In genomic region chr6:36847152-36847551, GRCh38 we compare ENCODE assay signal across 24 cellular contexts. TPM values are rescaled to one million over a fixed set of nuclear protein-coding genes. Genes with fewer than 3 reads are reported as not detected.
DNase-seq lines count a peak whose midpoint lies in the region; ATAC-seq, FAIRE-seq and TF ChIP-seq lines count a peak whose summit lies in the region.
"Had no signal": no experiment of that assay in that cellular context is flagged by ENCODE, and none has a peak within 500 bp of the region (broad histone marks: within the 10 kb centered on the region; RNA-seq: fewer than 3 reads in every experiment).

No MANE protein-coding gene starts in this region.

- 95 to 97% methylated on average over 4 of the region's 4 CpGs for WGBS in heart right ventricle, 2 donors
- WGBS in H1 (ENCODE audit: extremely low coverage in 1 of 2, insufficient coverage in 1 of 2, insufficient read length in 1 of 2, insufficient replicate concordance in 2 of 2, low coverage in 1 of 2, low lambda C conversion rate in 2 of 2, missing lambda C conversion rate in 1 of 2), 2 experiments: 82% methylated on average over 4 of the region's 4 CpGs; no CpG with 5 or more reads in 1 of the 2 experiments
- 98% methylated on average over 4 of the region's 4 CpGs for WGBS in prostate gland

- H3K56ac ChIP-seq in H1 (replicated peaks; ENCODE audit: insufficient read length, low read depth, low read length): no peak overlapping the region

- ATAC-seq in heart right ventricle: no peak
- no peak for ATAC-seq in left cardiac atrium

- H2BK120ac ChIP-seq in H1 (replicated peaks; ENCODE audit: low read depth, low read length): no peak overlapping the region

- H3K27ac ChIP-seq in heart right ventricle: peak overlapping the region in 8 of 10 donors; percentile 21 to 86 (median 82)
- no peak overlapping the region for H3K27ac ChIP-seq in H1 (ENCODE audit: low read depth, low read length)
- no peak overlapping the region for H3K27ac ChIP-seq in prostate gland
- H3K27ac ChIP-seq: GM23248, HL-60 had no signal

- no peak overlapping the region for H2AFZ ChIP-seq in H1 (ENCODE audit: low read length)
- H2AFZ ChIP-seq: GM23248 had no signal

- H2BK20ac ChIP-seq in H1 (ENCODE audit: low read length): no peak overlapping the region

- H2BK15ac ChIP-seq in H1 (ENCODE audit: low read length): no peak overlapping the region

- no peak overlapping the region for H3K4me2 ChIP-seq in H1 (ENCODE audit: insufficient read depth in 1 of 2, low read depth in 2 of 2, low read length in 2 of 2)

- H3K27me3 ChIP-seq in heart right ventricle (no peaks in the 10 kb centered on the region), H1 (replicated peaks in 1 of 4; ENCODE audit: control insufficient read depth in 3 of 4, extremely low read depth in 1 of 4, insufficient read depth in 3 of 4, low read length in 3 of 4) (peaks cover 0 to 9% (median 0%) of the 10 kb centered on the region in 4 experiments; a peak in 3 of 7 replicates), prostate gland (replicated peaks; ENCODE audit: insufficient read depth) (no peaks in the 10 kb centered on the region)
- H3K27me3 ChIP-seq: BE2C had no signal

- peaks cover 0 to 74% (median 43%) of the 10 kb centered on the region in 9 donors for H3K4me1 ChIP-seq in heart right ventricle
- H3K4me1 ChIP-seq in H1 (replicated peaks in 1 of 4; ENCODE audit: control insufficient read depth in 3 of 4, insufficient read depth in 4 of 4, low read length in 3 of 4): peaks cover 7 to 17% (median 9%) of the 10 kb centered on the region in 4 experiments
- no peaks in the 10 kb centered on the region for H3K4me1 ChIP-seq in prostate gland (replicated peaks)

- H4K5ac ChIP-seq in H1 (ENCODE audit: insufficient read length, low read depth, low read length): no peak overlapping the region

- POLR2A ChIA-PET in H1 (lab: Charles Lee; ENCODE audit: partially characterized antibody): interaction anchor here (0.9 kb wide), 1 partner anchor 27 kb away, joined by 3 read pairs; the partner anchor contains the start of gene PPIL1

- intact Hi-C loops in heart right ventricle (cut with DNase I) (no loop called here), left cardiac atrium (cut with DNase I) (no loop called here), prostate gland (cut with DNase I) (loop anchor here (10.0 kb wide), 1 partner anchor 232 kb away; no protein-coding TSS in a partner anchor)

- no peak overlapping the region for H3K4ac ChIP-seq in H1 (replicated peaks; ENCODE audit: insufficient read length, low read depth, low read length)

- H3K79me2 ChIP-seq in H1 (ENCODE audit: control insufficient read depth in 1 of 2, insufficient read depth in 2 of 2, low read length in 2 of 2): no peaks in the 10 kb centered on the region

- TF ChIP-seq CTCF in heart right ventricle (IDR thresholded peaks at IDR 0.05) (no peak), D721Med (IDR thresholded peaks at IDR 0.05; ENCODE audit: insufficient read depth, missing control alignments) (no peak), H1 (IDR thresholded peaks at IDR 0.05; ENCODE audit: control extremely low read depth in 1 of 3, insufficient read depth in 1 of 3, low read depth in 1 of 3, low read length in 3 of 3) (no peak), mesothelial cell of epicardium (IDR thresholded peaks at IDR 0.05; ENCODE audit: unreplicated experiment) (no peak), prostate gland (IDR thresholded peaks at IDR 0.05) (no peak)

- H2BK5ac ChIP-seq in H1 (ENCODE audit: low read depth, low read length): no peak overlapping the region

- peaks cover 0 to 2% of the 10 kb centered on the region in 2 experiments for H4K20me1 ChIP-seq in H1 (replicated peaks in 1 of 2; ENCODE audit: control insufficient read depth in 1 of 2, insufficient read depth in 2 of 2, low read length in 2 of 2)

- CTCF ChIA-PET in H1 (lab: Charles Lee; ENCODE audit: partially characterized antibody): interaction anchor here (0.5 to 13.7 kb wide), 11 partner anchors 15 to 137 kb away, joined by 3 to 293 read pairs (median 80); partner anchors contain the start of genes C6orf89 and PPIL1

- no peak overlapping the region for H3K27ac Mint-ChIP-seq in mesothelial cell of epicardium
- H3K27ac Mint-ChIP-seq: CD8-positive, alpha-beta memory T cell had no signal

- 0 out of 2 replicates have a peak overlapping the region, but pooled peaks have one; percentile 33 for H2BK12ac ChIP-seq in H1 (ENCODE audit: low read depth, low read length)

- H3K36me3 Mint-ChIP-seq in mesothelial cell of epicardium: peaks cover 14% of the 10 kb centered on the region

- no peak for TF ChIP-seq POLR2A in H1 (IDR thresholded peaks at IDR 0.05; ENCODE audit: control extremely low read depth in 1 of 2, low read depth in 2 of 2, low read length in 2 of 2)
- no peak for TF ChIP-seq POLR2A in prostate gland (IDR thresholded peaks at IDR 0.05)

- no peak overlapping the region for H4K91ac ChIP-seq in H1 (replicated peaks; ENCODE audit: insufficient read length, low read length)

- no peak for FAIRE-seq in D721Med (lab: Jason Lieb, UNC)
- no peak for FAIRE-seq in H1 (lab: Jason Lieb, UNC)
- FAIRE-seq: A204.1, GM12892, GM18507, H54 had no signal

- H3K9me3 Mint-ChIP-seq in mesothelial cell of epicardium: peaks cover 4% of the 10 kb centered on the region

- H3K36me3 ChIP-seq in heart right ventricle: no peaks in the 10 kb centered on the region
- no peaks in the 10 kb centered on the region for H3K36me3 ChIP-seq in H1 (ENCODE audit: control insufficient read depth in 2 of 4, insufficient read depth in 4 of 4, low read length in 3 of 4)
- H3K36me3 ChIP-seq in prostate gland: no peaks in the 10 kb centered on the region
- H3K36me3 ChIP-seq: BE2C had no signal

- H4K8ac ChIP-seq in H1 (ENCODE audit: extremely low read depth, insufficient read depth, low read length): no peak overlapping the region

- H3K79me1 ChIP-seq in H1 (ENCODE audit: low read depth, low read length): no peaks in the 10 kb centered on the region

- H3K9me3 ChIP-seq in heart right ventricle: peaks cover 0 to 6% (median 0%) of the 10 kb centered on the region in 11 donors
- no peaks in the 10 kb centered on the region for H3K9me3 ChIP-seq in H1 (ENCODE audit: insufficient read depth in 2 of 2, low read depth in 1 of 2, low read length in 1 of 2)
- no peaks in the 10 kb centered on the region for H3K9me3 ChIP-seq in prostate gland
- H3K9me3 ChIP-seq: BE2C had no signal

- no peak for TF ChIP-seq RAD21 in H1 (IDR thresholded peaks at IDR 0.05 in 1 of 2, conservative IDR thresholded peaks at IDR 0.05 in 1 of 2; ENCODE audit: low read depth in 2 of 2, low read length in 2 of 2)

- peaks cover 5% of the 10 kb centered on the region for H3K23me2 ChIP-seq in H1 (ENCODE audit: low read depth, low read length)

- H3K14ac ChIP-seq in H1 (ENCODE audit: insufficient read length): no peak overlapping the region

- DNase-seq in heart right ventricle (no peak), left cardiac atrium (no peak), D721Med (ENCODE audit: insufficient read length, low spot score) (peak; percentile 51), NCI-H82 (lab: John Stamatoyannopoulos, UW) (peak; percentile 92), H1 (ENCODE audit: low read depth in 1 of 2, low spot score in 2 of 2) (no peak), DMS53 (lab: John Stamatoyannopoulos, UW) (no peak), mesothelial cell of epicardium (ENCODE audit: low spot score in 2 of 2, unreplicated experiment in 2 of 2) (no peak), prostate gland (ENCODE audit: low spot score) (no peak)
- DNase-seq: ACHN; BE2C; C1 segment of cervical spinal cord; CD4-positive, CD25-positive, alpha-beta regulatory T cell; COR-L47; DMS79; GDM1; GM23248; HCEC 1CT; IMR-90 had no signal

- H3K4me3 Mint-ChIP-seq in mesothelial cell of epicardium: no peak overlapping the region
- H3K4me3 Mint-ChIP-seq: CD4-positive, CD25-positive, alpha-beta regulatory T cell; CD8-positive, alpha-beta memory T cell had no signal

- TF ChIP-seq EP300 in H1 (IDR thresholded peaks at IDR 0.05; ENCODE audit: borderline replicate concordance in 1 of 2, low read depth in 2 of 2, low read length in 2 of 2): no peak

- no peak overlapping the region for H3K9ac ChIP-seq in H1 (replicated peaks in 1 of 4; ENCODE audit: extremely low read depth in 1 of 4, low read depth in 3 of 4, low read length in 3 of 4)
- H3K9ac ChIP-seq: GM23248 had no signal

- peaks cover 25% of the 10 kb centered on the region for H3K4me1 Mint-ChIP-seq in mesothelial cell of epicardium
- H3K4me1 Mint-ChIP-seq: CD8-positive, alpha-beta memory T cell had no signal

- H3K18ac ChIP-seq in H1 (ENCODE audit: extremely low read depth, low read length): no peak overlapping the region

- no peak overlapping the region for H3K23ac ChIP-seq in H1 (ENCODE audit: insufficient read length)

- H2AK5ac ChIP-seq in H1 (ENCODE audit: low read depth, low read length): no peak overlapping the region

- peaks cover 31% of the 10 kb centered on the region for H3K27me3 Mint-ChIP-seq in mesothelial cell of epicardium (ENCODE audit: low read depth)

- no peak overlapping the region for H3K4me3 ChIP-seq in heart right ventricle
- H3K4me3 ChIP-seq in H1 (ENCODE audit: extremely low read depth in 1 of 4, insufficient read depth in 2 of 4, low read depth in 3 of 4, low read length in 4 of 4): no peak overlapping the region
- no peak overlapping the region for H3K4me3 ChIP-seq in prostate gland
- H3K4me3 ChIP-seq: GM23248 had no signal

RNA-seq across cellular contexts. Expression of gene CPNE5, which starts 7.9 kb away (rescaled TPM):
- 10 to 100 TPM in 9 of 10 donors, 1 to 10 TPM in 1; 2.8 to 98.2 (median 29.0) TPM for total RNA-seq in heart right ventricle
- polyA plus RNA-seq in heart right ventricle: 10 to 100 TPM in 1 of 2 donors, 1 to 10 TPM in 1; 4.4 to 18.4 TPM
- total RNA-seq in left cardiac atrium: 10 to 100 TPM; 14.7 to 63.5 TPM
- 0.15 and 0.88 TPM in 2 replicates for total RNA-seq in H1 (2021; fragmentation: NEBNext Ultra II Directional; extraction: Animal tissue kit (Norgen Biotek cat#: 25700))
- 1.8 and 2.3 TPM in 2 replicates for polyA plus RNA-seq in H1 (2011; rRNA removed)
- polyA plus RNA-seq in H1 (2011; cell fraction: cytosol; rRNA removed): 0.76 TPM
- polyA plus RNA-seq in H1 (2011; cell fraction: nucleus; rRNA removed): 2.7 TPM
- polyA plus RNA-seq in H1 (2012, experiment 1 of 2): 0.30 to 0.96 TPM (median 0.65 TPM) in 4 replicates
- 0.51 TPM for polyA plus RNA-seq in H1 (2012, experiment 2 of 2)
- polyA plus RNA-seq in H1 (2013, experiment 1 of 2): 0.24 TPM
- 0.28 TPM for polyA plus RNA-seq in H1 (2013, experiment 2 of 2)
- 0.82 and 1.1 TPM in 2 replicates for polyA minus RNA-seq in H1 (2011; rRNA and poly(A)+ RNA removed)
- not detected for polyA minus RNA-seq in H1 (2011; cell fraction: cytosol; rRNA and poly(A)+ RNA removed)
- 1.9 TPM for polyA minus RNA-seq in H1 (2011; cell fraction: nucleus; rRNA and poly(A)+ RNA removed)
- total RNA-seq in mesothelial cell of epicardium: 0.51 to 1.7 TPM (median 1.2 TPM) in 3 replicates
- 10 to 100 TPM in 1 of 2 donors, 1 to 10 TPM in 1; 3.9 to 64.5 TPM for total RNA-seq in prostate gland
- total RNA-seq: GM23248, IMR-90 had no signal

RNA-seq across cellular contexts. Expression of gene PPIL1, which starts 27.5 kb away (rescaled TPM):
- total RNA-seq in heart right ventricle: 100 to 1,000 TPM in 2 of 10 donors, 10 to 100 TPM in 8; 34.5 to 106 (median 49.2) TPM
- polyA plus RNA-seq in heart right ventricle: 10 to 100 TPM; 21.1 to 50.3 TPM
- total RNA-seq in left cardiac atrium: 10 to 100 TPM; 52.4 to 56.3 TPM
- 85.8 and 86.5 TPM in 2 replicates for total RNA-seq in H1 (2021; fragmentation: NEBNext Ultra II Directional; extraction: Animal tissue kit (Norgen Biotek cat#: 25700))
- 52.7 and 83.7 TPM in 2 replicates for polyA plus RNA-seq in H1 (2011; rRNA removed)
- 63.0 TPM for polyA plus RNA-seq in H1 (2011; cell fraction: cytosol; rRNA removed)
- 27.8 TPM for polyA plus RNA-seq in H1 (2011; cell fraction: nucleus; rRNA removed)
- polyA plus RNA-seq in H1 (2012, experiment 1 of 2): 54.8 to 70.5 TPM (median 64.5 TPM) in 4 replicates
- 18.4 TPM for polyA plus RNA-seq in H1 (2012, experiment 2 of 2)
- 70.1 TPM for polyA plus RNA-seq in H1 (2013, experiment 1 of 2)
- polyA plus RNA-seq in H1 (2013, experiment 2 of 2): 75.7 TPM
- polyA minus RNA-seq in H1 (2011; rRNA and poly(A)+ RNA removed): 78.4 and 100 TPM in 2 replicates
- 32.0 TPM for polyA minus RNA-seq in H1 (2011; cell fraction: cytosol; rRNA and poly(A)+ RNA removed)
- 25.7 TPM for polyA minus RNA-seq in H1 (2011; cell fraction: nucleus; rRNA and poly(A)+ RNA removed)
- 32.7 to 34.3 TPM (median 34.2 TPM) in 3 replicates for total RNA-seq in mesothelial cell of epicardium
- 10 to 100 TPM; 18.7 to 35.9 TPM for total RNA-seq in prostate gland

RNA-seq across cellular contexts. Expression of gene C6orf89, which starts 38.6 kb away (rescaled TPM):
- total RNA-seq in heart right ventricle: 100 to 1,000 TPM in 1 of 10 donors, 10 to 100 TPM in 9; 64.6 to 104 (median 74.7) TPM
- polyA plus RNA-seq in heart right ventricle: 10 to 100 TPM; 22.5 to 23.1 TPM
- total RNA-seq in left cardiac atrium: 10 to 100 TPM; 62.9 to 74.1 TPM
- total RNA-seq in H1 (2021; fragmentation: NEBNext Ultra II Directional; extraction: Animal tissue kit (Norgen Biotek cat#: 25700)): 11.6 and 12.3 TPM in 2 replicates
- 4.5 and 4.6 TPM in 2 replicates for polyA plus RNA-seq in H1 (2011; rRNA removed)
- 5.1 TPM for polyA plus RNA-seq in H1 (2011; cell fraction: cytosol; rRNA removed)
- polyA plus RNA-seq in H1 (2011; cell fraction: nucleus; rRNA removed): 7.7 TPM
- polyA plus RNA-seq in H1 (2012, experiment 1 of 2): 7.1 to 9.3 TPM (median 7.9 TPM) in 4 replicates
- 3.8 TPM for polyA plus RNA-seq in H1 (2012, experiment 2 of 2)
- polyA plus RNA-seq in H1 (2013, experiment 1 of 2): 9.4 TPM
- 11.8 TPM for polyA plus RNA-seq in H1 (2013, experiment 2 of 2)
- 9.7 and 11.9 TPM in 2 replicates for polyA minus RNA-seq in H1 (2011; rRNA and poly(A)+ RNA removed)
- polyA minus RNA-seq in H1 (2011; cell fraction: cytosol; rRNA and poly(A)+ RNA removed): 2.8 TPM
- polyA minus RNA-seq in H1 (2011; cell fraction: nucleus; rRNA and poly(A)+ RNA removed): 3.7 TPM
- total RNA-seq in mesothelial cell of epicardium: 39.1 to 42.0 TPM (median 39.7 TPM) in 3 replicates
- 10 to 100 TPM; 54.9 to 96.9 TPM for total RNA-seq in prostate gland

Comparison
In these comparisons a context has a peak if more than half of its experiments do, and no peak if none do; other contexts are left out.
1. DNase-seq: peak in D721Med (single experiment) and NCI-H82 (single experiment); none in heart right ventricle (0 of 2), left cardiac atrium (single experiment), H1 (0 of 2), DMS53 (single experiment), mesothelial cell of epicardium (0 of 2) and prostate gland (single experiment).
2. H3K27ac ChIP-seq: peak in heart right ventricle (8 of 10); none in H1 (single experiment) and prostate gland (0 of 2).